In genomic region chr3:105781871-105782270, GRCh38 we compare ENCODE assay signal across 20 cellular contexts.
A peak's percentile ranks its signal among the peaks of the same experiment; 100 is the strongest.
DNase-seq lines count a peak whose midpoint lies in the region; ATAC-seq, FAIRE-seq and TF ChIP-seq lines count a peak whose summit lies in the region.
"Had no signal": no experiment of that assay in that cellular context is flagged by ENCODE, and none has a peak within 500 bp of the region (broad histone marks: within the 10 kb centered on the region; RNA-seq: fewer than 3 reads in every experiment).

No MANE protein-coding gene starts in this region.

- no peaks in the 10 kb centered on the region for H3K27me3 ChIP-seq in CD4-positive, CD25-positive, alpha-beta regulatory T cell (ENCODE audit: control insufficient read depth, insufficient read depth, low read length)
- no peaks in the 10 kb centered on the region for H3K27me3 ChIP-seq in astrocyte (ENCODE audit: insufficient read depth, low read length)
- no peaks in the 10 kb centered on the region for H3K27me3 ChIP-seq in naive thymus-derived CD4-positive, alpha-beta T cell (ENCODE audit: control insufficient read depth in 2 of 2, insufficient read depth in 2 of 2, low read length in 2 of 2)
- no peaks in the 10 kb centered on the region for H3K27me3 ChIP-seq in gastroesophageal sphincter
- H3K27me3 ChIP-seq: thyroid gland had no signal

- H3K4me1 ChIP-seq in CD4-positive, CD25-positive, alpha-beta regulatory T cell (ENCODE audit: control insufficient read depth, insufficient read depth, low read length, poor library complexity, severe bottlenecking): no peaks in the 10 kb centered on the region
- H3K4me1 ChIP-seq in astrocyte (ENCODE audit: insufficient read depth, low read length) (no peaks in the 10 kb centered on the region), gastroesophageal sphincter (peaks cover 0 to 1% (median 0%) of the 10 kb centered on the region in 3 donors)
- peaks cover 18% of the 10 kb centered on the region in 2 donors for H3K4me1 ChIP-seq in naive thymus-derived CD4-positive, alpha-beta T cell (ENCODE audit: control insufficient read depth in 2 of 2, insufficient read depth in 2 of 2, low read length in 2 of 2)
- H3K4me1 ChIP-seq: parathyroid adenoma had no signal

- H3K79me2 ChIP-seq in astrocyte (ENCODE audit: insufficient read depth, low read length): peaks cover 78% of the 10 kb centered on the region
- H3K79me2 ChIP-seq: parathyroid adenoma had no signal

- TF ChIP-seq POLR2A in gastroesophageal sphincter (IDR thresholded peaks at IDR 0.05): no peak

- TF ChIP-seq CTCF in astrocyte (IDR thresholded peaks at IDR 0.05; ENCODE audit: insufficient read depth, low read depth, low read length) (no peak), gastroesophageal sphincter (IDR thresholded peaks at IDR 0.05) (no peak), glutamatergic neuron (IDR thresholded peaks at IDR 0.05; ENCODE audit: partially characterized antibody, unreplicated experiment) (no peak)

- no peak for DNase-seq in CD4-positive, CD25-positive, alpha-beta regulatory T cell
- no peak for DNase-seq in GM18507 (ENCODE audit: extremely low spot score, insufficient read length, low read depth)
- no peak for DNase-seq in astrocyte (ENCODE audit: low read depth)
- no peak for DNase-seq in naive thymus-derived CD4-positive, alpha-beta T cell
- DNase-seq in AML-193 (lab: John Stamatoyannopoulos, UW): no peak
- no peak for DNase-seq in glutamatergic neuron
- DNase-seq: caudate nucleus; DND-41; effector CD8-positive, alpha-beta T cell; hypothalamus; KBM-7; NCI-H1417; SW 1271; thyroid gland had no signal

- intact Hi-C loops in naive thymus-derived CD4-positive, alpha-beta T cell (cut with micrococcal nuclease): loop anchor here (1.0 kb wide), 3 partner anchors 8 to 10 kb away; no protein-coding TSS in a partner anchor

- CTCF ChIA-PET in naive thymus-derived CD4-positive, alpha-beta T cell (lab: Charles Lee): interaction anchor here (0.8 kb wide), 1 partner anchor 16 kb away, joined by 4 read pairs; no protein-coding TSS in a partner anchor

- H3K9me3 Mint-ChIP-seq in CD4-positive, CD25-positive, alpha-beta regulatory T cell: peaks cover 0 to 2% (median 0%) of the 10 kb centered on the region in 7 donors
- H3K9me3 Mint-ChIP-seq in astrocyte (ENCODE audit: unreplicated experiment): no peaks in the 10 kb centered on the region
- peaks cover 0 to 4% (median 0%) of the 10 kb centered on the region in 11 donors for H3K9me3 Mint-ChIP-seq in naive thymus-derived CD4-positive, alpha-beta T cell
- no peaks in the 10 kb centered on the region for H3K9me3 Mint-ChIP-seq in glutamatergic neuron (ENCODE audit: unreplicated experiment)

- no peak overlapping the region for H3K4me2 ChIP-seq in astrocyte (ENCODE audit: low read length)

- H3K4me3 ChIP-seq in CD4-positive, CD25-positive, alpha-beta regulatory T cell (ENCODE audit: low read depth, low read length): no peak overlapping the region
- H3K4me3 ChIP-seq in astrocyte (ENCODE audit: insufficient read depth, low read depth, low read length) (no peak overlapping the region), gastroesophageal sphincter (no peak overlapping the region)
- no peak overlapping the region for H3K4me3 ChIP-seq in naive thymus-derived CD4-positive, alpha-beta T cell (ENCODE audit: low read length)
- H3K4me3 ChIP-seq: skin epidermis, thyroid gland had no signal

- peak overlapping the region; percentile 18 to 63 (median 41) for H3K27ac Mint-ChIP-seq in CD4-positive, CD25-positive, alpha-beta regulatory T cell
- H3K27ac Mint-ChIP-seq in astrocyte (ENCODE audit: unreplicated experiment) (peak overlapping the region; percentile 97), glutamatergic neuron (ENCODE audit: unreplicated experiment) (no peak overlapping the region)
- H3K27ac Mint-ChIP-seq in naive thymus-derived CD4-positive, alpha-beta T cell: peak overlapping the region in 8 of 9 donors; percentile 1 to 81 (median 24)

- H3K9ac ChIP-seq in astrocyte (ENCODE audit: low read length): no peak overlapping the region
- H3K9ac ChIP-seq: parathyroid adenoma had no signal

- H3K36me3 ChIP-seq in CD4-positive, CD25-positive, alpha-beta regulatory T cell (ENCODE audit: control insufficient read depth, insufficient read depth, low read length): no peaks in the 10 kb centered on the region
- H3K36me3 ChIP-seq in astrocyte (ENCODE audit: insufficient read depth, low read length) (no peaks in the 10 kb centered on the region), gastroesophageal sphincter (no peaks in the 10 kb centered on the region)
- no peaks in the 10 kb centered on the region for H3K36me3 ChIP-seq in naive thymus-derived CD4-positive, alpha-beta T cell (ENCODE audit: control insufficient read depth in 2 of 3, insufficient read depth in 3 of 3, low read length in 3 of 3)
- H3K36me3 ChIP-seq: thyroid gland had no signal

- H4K20me1 ChIP-seq in astrocyte (ENCODE audit: insufficient read depth, low read length): peaks cover 12% of the 10 kb centered on the region

- no peaks in the 10 kb centered on the region for H3K9me3 ChIP-seq in CD4-positive, CD25-positive, alpha-beta regulatory T cell (ENCODE audit: control insufficient read depth in 2 of 2, low read length in 2 of 2)
- no peaks in the 10 kb centered on the region for H3K9me3 ChIP-seq in astrocyte (ENCODE audit: insufficient read depth, low read depth, low read length)
- H3K9me3 ChIP-seq in naive thymus-derived CD4-positive, alpha-beta T cell (ENCODE audit: control insufficient read depth in 2 of 3, low read length in 3 of 3): no peaks in the 10 kb centered on the region
- H3K9me3 ChIP-seq in gastroesophageal sphincter: no peaks in the 10 kb centered on the region
- H3K9me3 ChIP-seq: thyroid gland had no signal

- H3K27me3 Mint-ChIP-seq in CD4-positive, CD25-positive, alpha-beta regulatory T cell: peaks cover 4% of the 10 kb centered on the region
- no peaks in the 10 kb centered on the region for H3K27me3 Mint-ChIP-seq in astrocyte (ENCODE audit: low read depth, unreplicated experiment)
- no peaks in the 10 kb centered on the region for H3K27me3 Mint-ChIP-seq in naive thymus-derived CD4-positive, alpha-beta T cell
- H3K27me3 Mint-ChIP-seq in glutamatergic neuron (ENCODE audit: unreplicated experiment): peaks cover 2% of the 10 kb centered on the region

- no peak for ATAC-seq in CD4-positive, CD25-positive, alpha-beta regulatory T cell (ENCODE audit: low read depth in 2 of 2)
- no peak for ATAC-seq in naive thymus-derived CD4-positive, alpha-beta T cell
- no peak for ATAC-seq in gastroesophageal sphincter

- POLR2A ChIA-PET in naive thymus-derived CD4-positive, alpha-beta T cell (lab: Charles Lee): interaction anchor here (0.7 kb wide), 1 partner anchor 9 kb away, joined by 3 read pairs; no protein-coding TSS in a partner anchor

- no peak overlapping the region for H3K4me3 Mint-ChIP-seq in CD4-positive, CD25-positive, alpha-beta regulatory T cell
- H3K4me3 Mint-ChIP-seq in astrocyte (ENCODE audit: unreplicated experiment) (no peak overlapping the region), glutamatergic neuron (ENCODE audit: unreplicated experiment) (no peak overlapping the region)
- peak overlapping the region in 7 of 10 donors; percentile 1 to 51 (median 34) for H3K4me3 Mint-ChIP-seq in naive thymus-derived CD4-positive, alpha-beta T cell

- TF ChIP-seq EP300 in gastroesophageal sphincter (IDR thresholded peaks at IDR 0.05): no peak

- H3K36me3 Mint-ChIP-seq in CD4-positive, CD25-positive, alpha-beta regulatory T cell: peaks cover 10% of the 10 kb centered on the region
- H3K36me3 Mint-ChIP-seq in astrocyte (ENCODE audit: low read depth, unreplicated experiment) (peaks cover 3% of the 10 kb centered on the region), glutamatergic neuron (ENCODE audit: unreplicated experiment) (no peaks in the 10 kb centered on the region)
- H3K36me3 Mint-ChIP-seq in naive thymus-derived CD4-positive, alpha-beta T cell: peaks cover 0 to 43% (median 9%) of the 10 kb centered on the region in 5 donors

- H3K27ac ChIP-seq in CD4-positive, CD25-positive, alpha-beta regulatory T cell (ENCODE audit: insufficient read depth, low read length, poor library complexity, severe bottlenecking): no peak overlapping the region
- H3K27ac ChIP-seq in astrocyte (ENCODE audit: low read depth, low read length) (no peak overlapping the region), gastroesophageal sphincter (no peak overlapping the region)
- no peak overlapping the region for H3K27ac ChIP-seq in naive thymus-derived CD4-positive, alpha-beta T cell (ENCODE audit: low read depth, low read length)
- H3K27ac ChIP-seq: C4-2B, HL-60, parathyroid adenoma, RWPE1, skin epidermis, thyroid gland had no signal

- peaks cover 32 to 64% (median 49%) of the 10 kb centered on the region in 4 donors for H3K4me1 Mint-ChIP-seq in CD4-positive, CD25-positive, alpha-beta regulatory T cell
- H3K4me1 Mint-ChIP-seq in astrocyte (ENCODE audit: low read depth, unreplicated experiment) (peaks cover 31% of the 10 kb centered on the region), glutamatergic neuron (ENCODE audit: low read depth, unreplicated experiment) (peaks cover 20% of the 10 kb centered on the region)
- H3K4me1 Mint-ChIP-seq in naive thymus-derived CD4-positive, alpha-beta T cell: peaks cover 31 to 77% (median 64%) of the 10 kb centered on the region in 7 donors

- peak; percentile 31 for FAIRE-seq in GM18507 (lab: Jason Lieb, UNC)
- FAIRE-seq in astrocyte (lab: Jason Lieb, UNC): peak; percentile 63

- H2AFZ ChIP-seq in astrocyte (ENCODE audit: low read depth, low read length): no peak overlapping the region
- H2AFZ ChIP-seq: parathyroid adenoma had no signal

Comparison
In these comparisons a context has a peak if more than half of its experiments do, and no peak if none do; other contexts are left out.
1. H3K4me3 Mint-ChIP-seq: peak in naive thymus-derived CD4-positive, alpha-beta T cell (7 of 10); none in CD4-positive, CD25-positive, alpha-beta regulatory T cell (0 of 4), astrocyte (single experiment) and glutamatergic neuron (single experiment).